ENCODE assay signal across 15 cellular contexts in the genomic region with DNA sequence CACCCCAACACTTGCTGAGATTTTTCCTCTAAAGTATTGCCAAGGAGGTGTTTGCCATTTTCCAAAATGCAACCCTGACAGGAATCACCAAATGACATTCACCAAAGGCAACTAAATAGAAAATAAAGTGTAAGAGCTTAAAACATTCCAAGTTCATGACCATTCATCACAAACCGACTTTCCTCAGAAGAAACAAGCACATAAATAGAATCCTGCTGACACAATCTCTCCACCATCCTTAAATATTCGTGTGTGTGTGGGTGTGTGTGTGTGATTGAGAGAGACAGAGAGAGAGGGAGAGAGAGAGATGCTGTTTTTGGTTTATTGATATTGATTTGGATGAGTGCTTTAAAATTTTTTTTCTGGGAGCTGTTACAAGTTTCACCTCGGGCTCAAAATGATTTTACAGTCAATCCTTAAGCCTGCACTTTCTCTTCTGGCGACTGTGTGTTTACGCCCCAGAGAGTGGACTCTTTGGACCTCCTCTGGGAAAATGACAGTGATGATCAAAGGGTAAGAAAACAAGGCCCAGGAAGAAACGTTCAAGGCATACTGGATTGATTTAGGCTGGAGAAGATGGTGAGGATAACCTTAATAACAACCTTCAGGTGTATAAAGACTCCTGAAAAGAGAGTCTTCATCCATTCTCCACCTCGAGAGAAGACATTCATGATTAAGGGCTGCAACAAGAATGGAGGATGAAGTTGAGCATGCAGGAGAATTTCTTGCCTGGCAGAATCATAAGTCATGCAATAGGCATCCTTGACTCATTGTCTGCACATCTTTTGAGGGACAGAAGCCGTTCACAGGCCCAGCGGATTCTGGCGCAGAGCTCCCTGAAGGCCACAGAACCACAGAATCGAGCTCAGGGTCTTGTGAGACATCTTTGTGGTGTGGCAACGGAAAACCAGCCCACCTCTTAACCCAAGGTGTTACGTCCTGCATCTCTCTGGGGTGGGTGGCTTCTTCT.
DNase-seq lines count a peak whose midpoint lies in the region; ATAC-seq and TF ChIP-seq lines count a peak whose summit lies in the region.
"Had no signal": no experiment of that assay in that cellular context is flagged by ENCODE, and none has a peak within 500 bp of the region (broad histone marks: within the 10 kb centered on the region; RNA-seq: fewer than 3 reads in every experiment).

No MANE protein-coding gene starts in this region.

- WGBS in mesodermal cell (ENCODE audit: insufficient coverage in 2 of 2), 2 experiments: 85 to 90% methylated on average over 3 to 5 of the region's 13 CpGs
- 69 to 71% methylated on average over 11 to 13 of the region's 13 CpGs for WGBS in testis, 2 donors

- H3K27ac ChIP-seq in mesodermal cell (ENCODE audit: low read depth, low read length, severe bottlenecking) (peak overlapping the region; percentile 1), testis (no peak overlapping the region), A673 (ENCODE audit: low read depth, low read length, poor library complexity, severe bottlenecking) (no peak overlapping the region)
- H3K27ac ChIP-seq: neutrophil had no signal

- no peak for ATAC-seq in HG03442 (IDR thresholded peaks at IDR 0.05; ENCODE audit: unreplicated experiment)
- ATAC-seq: stimulated activated memory B cell treated with anti-CD40 and anti-IgM and Interleukin-4, amounts not matched to agents 10 μg/mL and 1 μg/mL and 100 μg/mL, for 72 hours had no signal

- H3K27me3 ChIP-seq in testis: no peaks in the 10 kb centered on the region
- peaks cover 14% of the 10 kb centered on the region for H3K27me3 ChIP-seq in A673 (replicated peaks; ENCODE audit: insufficient read depth, low read depth, low read length, poor library complexity)

- no peaks in the 10 kb centered on the region for H3K36me3 Mint-ChIP-seq in brain
- H3K36me3 Mint-ChIP-seq: stimulated activated memory B cell treated with anti-CD40 and anti-IgM and Interleukin-4, amounts not matched to agents 10 μg/mL and 1 μg/mL and 100 μg/mL, for 72 hours had no signal

- H3K4me3 ChIP-seq in AG09309 (ENCODE audit: control insufficient read depth, low read depth, low read length): no peak overlapping the region
- H3K4me3 ChIP-seq in mesodermal cell (ENCODE audit: extremely low read depth, insufficient read depth, low read length, poor library complexity, severe bottlenecking): no peak overlapping the region
- H3K4me3 ChIP-seq in testis: no peak overlapping the region
- no peak overlapping the region for H3K4me3 ChIP-seq in A673 (ENCODE audit: low read depth, low read length, poor library complexity, severe bottlenecking)

- TF ChIP-seq POLR2A in testis (IDR thresholded peaks at IDR 0.05): no peak

- DNase-seq in AG09309 (ENCODE audit: low read depth) (peak; percentile 46), HK-2 (ENCODE audit: unreplicated experiment) (peak; percentile 27), testis (no peak), amniotic stem cell (lab: John Stamatoyannopoulos, UW) (no peak), A673 (ENCODE audit: low spot score) (no peak)
- DNase-seq: activated CD4-positive, alpha-beta T cell treated with anti-CD3 and anti-CD28 coated beads, Interleukin-2, amount 50 U/mL, for 4 hours; activated gamma-delta T cell; dermis blood vessel endothelial cell; NCI-H1930; T-helper 2 cell had no signal

- H3K9me3 Mint-ChIP-seq in brain: peaks cover 7 to 32% (median 12%) of the 10 kb centered on the region in 5 experiments

- no peak overlapping the region for H3K4me3 Mint-ChIP-seq in brain
- H3K4me3 Mint-ChIP-seq: stimulated activated memory B cell treated with anti-CD40 and anti-IgM and Interleukin-4, amounts not matched to agents 10 μg/mL and 1 μg/mL and 100 μg/mL, for 72 hours had no signal

- TF ChIP-seq CTCF in AG09309 (IDR thresholded peaks at IDR 0.05; ENCODE audit: control insufficient read depth, insufficient read depth, low read depth, low read length, missing control alignments): no peak
- no peak for TF ChIP-seq CTCF in brain (conservative IDR thresholded peaks at IDR 0.05)
- TF ChIP-seq CTCF in testis (IDR thresholded peaks at IDR 0.05): no peak
- no peak for TF ChIP-seq CTCF in A673 (conservative IDR thresholded peaks at IDR 0.05; ENCODE audit: low read depth, low read length)

- H3K27ac Mint-ChIP-seq in brain: peak overlapping the region in 3 of 5 experiments; percentile 26 to 84 (median 28)
- H3K27ac Mint-ChIP-seq: stimulated activated memory B cell treated with anti-CD40 and anti-IgM and Interleukin-4, amounts not matched to agents 10 μg/mL and 1 μg/mL and 100 μg/mL, for 72 hours had no signal

- H3K27me3 Mint-ChIP-seq in brain: peaks cover 5% of the 10 kb centered on the region

- H3K9me3 ChIP-seq in mesodermal cell (ENCODE audit: control insufficient read depth, low read length) (no peaks in the 10 kb centered on the region), testis (no peaks in the 10 kb centered on the region), A673 (ENCODE audit: low read depth, low read length, poor library complexity, severe bottlenecking) (no peaks in the 10 kb centered on the region)
- H3K9me3 ChIP-seq: neutrophil had no signal

- H3K4me1 Mint-ChIP-seq in brain: peaks cover 17% of the 10 kb centered on the region
- H3K4me1 Mint-ChIP-seq: stimulated activated memory B cell treated with anti-CD40 and anti-IgM and Interleukin-4, amounts not matched to agents 10 μg/mL and 1 μg/mL and 100 μg/mL, for 72 hours had no signal

- H3K36me3 ChIP-seq in mesodermal cell (ENCODE audit: control insufficient read depth, insufficient read depth, low read length): no peaks in the 10 kb centered on the region
- H3K36me3 ChIP-seq in testis (ENCODE audit: low read depth, missing control alignments): no peaks in the 10 kb centered on the region
- H3K36me3 ChIP-seq in A673 (ENCODE audit: insufficient read depth, low read length, poor library complexity, severe bottlenecking): no peaks in the 10 kb centered on the region
- H3K36me3 ChIP-seq: neutrophil had no signal

- intact Hi-C loops in testis (cut with DNase I; ENCODE audit: low total_unique reads): no loop called here
- intact Hi-C loops in A673 (cut with micrococcal nuclease; ENCODE audit: unreplicated experiment): no loop called here

- CTCF ChIA-PET in A673 (lab: Charles Lee): no interaction called here

- POLR2A ChIA-PET in A673 (lab: Charles Lee; ENCODE audit: low non-redundant PET): no interaction called here

- H3K4me1 ChIP-seq in mesodermal cell (ENCODE audit: control insufficient read depth, insufficient read depth, low read length, poor library complexity, severe bottlenecking) (no peaks in the 10 kb centered on the region), testis (no peaks in the 10 kb centered on the region), A673 (ENCODE audit: insufficient read depth, low read length, poor library complexity, severe bottlenecking) (no peaks in the 10 kb centered on the region)

- BruUV-seq in A673 (replicated peaks; lab: Mats Ljungman, UMichigan): no TSS peak

Comparison
In these comparisons a context has a peak if more than half of its experiments do, and no peak if none do; other contexts are left out.
1. DNase-seq: peak in AG09309 (single experiment) and HK-2 (single experiment); none in testis (single experiment), amniotic stem cell (single experiment) and A673 (single experiment).